Comparison of ENCODE assay signal across 1 cellular context in the genomic region with DNA sequence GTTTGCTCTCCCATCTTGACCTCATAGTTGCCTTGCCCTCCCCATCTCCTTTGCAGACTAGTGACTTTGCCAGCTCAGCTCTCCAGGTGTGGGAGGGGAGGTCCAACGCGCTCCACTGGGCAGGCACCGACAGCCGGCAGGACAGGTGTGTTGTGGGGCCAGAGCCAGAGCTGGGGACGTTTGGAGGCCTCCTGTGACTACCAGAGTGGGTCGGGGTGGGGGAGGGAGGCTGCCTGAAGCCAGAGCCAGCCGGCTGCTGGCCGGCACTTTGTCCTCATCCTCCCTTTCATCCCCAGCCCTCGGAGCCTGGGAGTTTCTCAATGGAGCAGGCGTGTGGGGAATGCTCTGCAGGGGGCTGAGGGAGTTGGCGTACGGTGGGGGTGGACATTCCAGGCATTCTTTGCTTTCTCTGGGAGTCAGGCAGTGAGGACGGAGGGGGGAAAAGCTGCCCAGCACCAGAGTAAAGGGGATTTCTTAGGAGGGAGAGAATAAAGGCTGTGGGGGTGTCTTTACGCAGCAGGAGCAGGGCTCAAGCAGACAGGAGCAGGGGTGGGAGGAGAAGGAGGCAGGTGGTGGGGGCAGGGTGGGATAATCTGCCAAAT.
TF ChIP-seq lines count a peak whose summit lies in the region.

No MANE protein-coding gene starts in this region.

TF ChIP-seq in HEK293, 187 proteins besides CTCF, POLR2A, EP300 and RAD21 (continued from another document):
- TF ChIP-seq ZNF398 (tag by site-specific recombination; IDR thresholded peaks at IDR 0.05) (peak; percentile 94), ZNF561 (tag by site-specific recombination; IDR thresholded peaks at IDR 0.05; ENCODE audit: borderline replicate concordance) (no peak), EGR2 (tag by site-specific recombination; IDR thresholded peaks at IDR 0.05; ENCODE audit: low read depth) (peak; percentile 99), ZNF658 (tag by site-specific recombination; IDR thresholded peaks at IDR 0.05) (no peak), ZNF391 (tag by site-specific recombination; IDR thresholded peaks at IDR 0.05; ENCODE audit: borderline replicate concordance, low read depth) (no peak), PATZ1 (tag by site-specific recombination; IDR thresholded peaks at IDR 0.05) (peak; percentile 44), GLIS1 (tag by site-specific recombination; IDR thresholded peaks at IDR 0.05) (peak; percentile 100), PRDM1 (tag by site-specific recombination; IDR thresholded peaks at IDR 0.05) (peak; percentile 83), MZF1 (tag by site-specific recombination; IDR thresholded peaks at IDR 0.05; ENCODE audit: borderline replicate concordance) (0 out of 2 replicates have a peak, but pooled peaks have one; percentile 14), ZNF366 (tag by site-specific recombination; conservative IDR thresholded peaks at IDR 0.05) (peak; percentile 40; the same call in 1 of the 2 replicates), WT1 (tag by site-specific recombination; IDR thresholded peaks at IDR 0.05) (peak; percentile 99), ZNF341 (tag by site-specific recombination; IDR thresholded peaks at IDR 0.05; ENCODE audit: low read depth) (peak; percentile 84), ZFHX2 (tag by site-specific recombination; conservative IDR thresholded peaks at IDR 0.05) (peak; percentile 98), ZNF600 (tag by site-specific recombination; IDR thresholded peaks at IDR 0.05) (peak; percentile 84; the same call in 1 of the 2 replicates), ZIC2 (tag by site-specific recombination; IDR thresholded peaks at IDR 0.05) (peak; percentile 78), ZNF335 (tag by site-specific recombination; conservative IDR thresholded peaks at IDR 0.05) (peak; percentile 30; the same call in 1 of the 2 replicates), ZNF501 (tag by site-specific recombination; IDR thresholded peaks at IDR 0.05) (0 out of 2 replicates have a peak, but pooled peaks have one; percentile 27), ZNF394 (tag by site-specific recombination; IDR thresholded peaks at IDR 0.05; ENCODE audit: borderline replicate concordance) (no peak), ZNF629 (tag by site-specific recombination; IDR thresholded peaks at IDR 0.05) (peak; percentile 47; the same call in 1 of the 2 replicates), GLIS2 (tag by site-specific recombination; IDR thresholded peaks at IDR 0.05) (peak; percentile 60; the same call in 1 of the 2 replicates), ZNF292 (tag by site-specific recombination; IDR thresholded peaks at IDR 0.05; ENCODE audit: borderline replicate concordance, low read depth) (no peak), ZNF133 (tag by site-specific recombination; IDR thresholded peaks at IDR 0.05) (no peak), ZEB2 (tag by site-specific recombination; IDR thresholded peaks at IDR 0.05) (peak; percentile 65), ZBTB17 (tag by site-specific recombination; IDR thresholded peaks at IDR 0.05) (peak; percentile 71)
- TF ChIP-seq, protein P1, sequence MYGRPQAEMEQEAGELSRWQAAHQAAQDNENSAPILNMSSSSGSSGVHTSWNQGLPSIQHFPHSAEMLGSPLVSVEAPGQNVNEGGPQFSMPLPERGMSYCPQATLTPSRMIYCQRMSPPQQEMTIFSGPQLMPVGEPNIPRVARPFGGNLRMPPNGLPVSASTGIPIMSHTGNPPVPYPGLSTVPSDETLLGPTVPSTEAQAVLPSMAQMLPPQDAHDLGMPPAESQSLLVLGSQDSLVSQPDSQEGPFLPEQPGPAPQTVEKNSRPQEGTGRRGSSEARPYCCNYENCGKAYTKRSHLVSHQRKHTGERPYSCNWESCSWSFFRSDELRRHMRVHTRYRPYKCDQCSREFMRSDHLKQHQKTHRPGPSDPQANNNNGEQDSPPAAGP (tag by site-specific recombination; IDR thresholded peaks at IDR 0.05) = peak; percentile 64
- TF ChIP-seq, protein P2, sequence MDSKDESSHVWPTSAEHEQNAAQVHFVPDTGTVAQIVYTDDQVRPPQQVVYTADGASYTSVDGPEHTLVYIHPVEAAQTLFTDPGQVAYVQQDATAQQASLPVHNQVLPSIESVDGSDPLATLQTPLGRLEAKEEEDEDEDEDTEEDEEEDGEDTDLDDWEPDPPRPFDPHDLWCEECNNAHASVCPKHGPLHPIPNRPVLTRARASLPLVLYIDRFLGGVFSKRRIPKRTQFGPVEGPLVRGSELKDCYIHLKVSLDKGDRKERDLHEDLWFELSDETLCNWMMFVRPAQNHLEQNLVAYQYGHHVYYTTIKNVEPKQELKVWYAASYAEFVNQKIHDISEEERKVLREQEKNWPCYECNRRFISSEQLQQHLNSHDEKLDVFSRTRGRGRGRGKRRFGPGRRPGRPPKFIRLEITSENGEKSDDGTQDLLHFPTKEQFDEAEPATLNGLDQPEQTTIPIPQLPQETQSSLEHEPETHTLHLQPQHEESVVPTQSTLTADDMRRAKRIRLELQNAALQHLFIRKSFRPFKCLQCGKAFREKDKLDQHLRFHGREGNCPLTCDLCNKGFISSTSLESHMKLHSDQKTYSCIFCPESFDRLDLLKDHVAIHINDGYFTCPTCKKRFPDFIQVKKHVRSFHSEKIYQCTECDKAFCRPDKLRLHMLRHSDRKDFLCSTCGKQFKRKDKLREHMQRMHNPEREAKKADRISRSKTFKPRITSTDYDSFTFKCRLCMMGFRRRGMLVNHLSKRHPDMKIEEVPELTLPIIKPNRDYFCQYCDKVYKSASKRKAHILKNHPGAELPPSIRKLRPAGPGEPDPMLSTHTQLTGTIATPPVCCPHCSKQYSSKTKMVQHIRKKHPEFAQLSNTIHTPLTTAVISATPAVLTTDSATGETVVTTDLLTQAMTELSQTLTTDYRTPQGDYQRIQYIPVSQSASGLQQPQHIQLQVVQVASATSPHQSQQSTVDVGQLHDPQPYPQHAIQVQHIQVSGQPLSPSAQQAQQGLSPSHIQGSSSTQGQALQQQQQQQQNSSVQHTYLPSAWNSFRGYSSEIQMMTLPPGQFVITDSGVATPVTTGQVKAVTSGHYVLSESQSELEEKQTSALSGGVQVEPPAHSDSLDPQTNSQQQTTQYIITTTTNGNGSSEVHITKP (tag by site-specific recombination; IDR thresholded peaks at IDR 0.05) = peak; percentile 70
